ENCODE assay signal across 9 cellular contexts in genomic region chr9:9998491-9999287, GRCh38.
DNase-seq lines count a peak whose midpoint lies in the region; ATAC-seq, FAIRE-seq and TF ChIP-seq lines count a peak whose summit lies in the region.
"Had no signal": no experiment of that assay in that cellular context is flagged by ENCODE, and none has a peak within 500 bp of the region (broad histone marks: within the 10 kb centered on the region; RNA-seq: fewer than 3 reads in every experiment).

No MANE protein-coding gene starts in this region.

- H3K4me3 ChIP-seq in H1 (ENCODE audit: extremely low read depth in 1 of 4, insufficient read depth in 2 of 4, low read depth in 3 of 4, low read length in 4 of 4), result no peak overlapping the region

- H2BK5ac ChIP-seq in H1 (ENCODE audit: low read depth, low read length), result no peak overlapping the region

- no peak overlapping the region for H3K27ac ChIP-seq in H1 (ENCODE audit: low read depth, low read length)

- no peak overlapping the region for H3K4ac ChIP-seq in H1 (replicated peaks; ENCODE audit: insufficient read length, low read depth, low read length)

- no peak overlapping the region for H3K4me2 ChIP-seq in H1 (ENCODE audit: insufficient read depth in 1 of 2, low read depth in 2 of 2, low read length in 2 of 2)

- DNase-seq in Ammon's horn (ENCODE audit: low spot score), result peak; percentile 21
- peak; percentile 38 for DNase-seq in NCI-H1436 treated with DMSO at 0.1 percent for 48 hours (lab: John Stamatoyannopoulos, UW)
- no peak for DNase-seq in H1 (ENCODE audit: low read depth in 1 of 2, low spot score in 2 of 2)
- DNase-seq in immature natural killer cell, result no peak
- no peak for DNase-seq in NK-92 (lab: John Stamatoyannopoulos, UW; ENCODE audit: unreplicated experiment)
- DNase-seq in frontal cortex (ENCODE audit: low spot score in 2 of 2), result no peak
- DNase-seq in AG08395 (ENCODE audit: low spot score), result no peak

- H2BK15ac ChIP-seq in H1 (ENCODE audit: low read length), result no peak overlapping the region

- FAIRE-seq in H1 (lab: Jason Lieb, UNC) (peak; percentile 68), frontal cortex (lab: Jason Lieb, UNC) (no peak)

- no peak overlapping the region for H3K27ac Mint-ChIP-seq in immature natural killer cell

- H3K27me3 Mint-ChIP-seq in immature natural killer cell (ENCODE audit: low read depth in 3 of 3), result no peaks in the 10 kb centered on the region
- H3K27me3 Mint-ChIP-seq: central memory CD8-positive, alpha-beta T cell had no signal

- peak overlapping the region; percentile 72; the same call in 1 of the 2 replicates for H2AFZ ChIP-seq in H1 (ENCODE audit: low read length)

- H3K4me3 Mint-ChIP-seq in immature natural killer cell, result no peak overlapping the region
- H3K4me3 Mint-ChIP-seq: central memory CD8-positive, alpha-beta T cell had no signal

- WGBS in H1 (ENCODE audit: extremely low coverage in 1 of 2, insufficient coverage in 1 of 2, insufficient read length in 1 of 2, insufficient replicate concordance in 2 of 2, low coverage in 1 of 2, low lambda C conversion rate in 2 of 2, missing lambda C conversion rate in 1 of 2), 2 experiments, result 82% methylated on average over 8 of the region's 8 CpGs; no CpG with 5 or more reads in 1 of the 2 experiments

- CTCF ChIA-PET in H1 (lab: Charles Lee; ENCODE audit: partially characterized antibody), result interaction anchor here (0.5 to 2.2 kb wide), 24 partner anchors 10 to 1399 kb away, joined by 3 to 14 read pairs (median 3); no protein-coding TSS in a partner anchor

- peak; percentile 54 for ATAC-seq in GM18870 (IDR thresholded peaks at IDR 0.05; ENCODE audit: unreplicated experiment)

- no peak overlapping the region for H3K23ac ChIP-seq in H1 (ENCODE audit: insufficient read length)

- POLR2A ChIA-PET in H1 (lab: Charles Lee; ENCODE audit: partially characterized antibody), result interaction anchor here (0.6 to 1.8 kb wide), 2 partner anchors 10 to 549 kb away, joined by 3 to 5 read pairs; no protein-coding TSS in a partner anchor

- no peak for TF ChIP-seq EP300 in H1 (IDR thresholded peaks at IDR 0.05; ENCODE audit: borderline replicate concordance in 1 of 2, low read depth in 2 of 2, low read length in 2 of 2)

- H3K9me3 Mint-ChIP-seq in immature natural killer cell, result peaks cover 0 to 45% (median 20%) of the 10 kb centered on the region in 6 donors

- no peaks in the 10 kb centered on the region for H3K79me2 ChIP-seq in H1 (ENCODE audit: control insufficient read depth in 1 of 2, insufficient read depth in 2 of 2, low read length in 2 of 2)

- peak in 2 of 3 experiments; percentile 55 to 81; a peak in 3 of 4 replicates for TF ChIP-seq CTCF in H1 (IDR thresholded peaks at IDR 0.05; ENCODE audit: control extremely low read depth in 1 of 3, insufficient read depth in 1 of 3, low read depth in 1 of 3, low read length in 3 of 3)

- no peaks in the 10 kb centered on the region for H4K20me1 ChIP-seq in H1 (replicated peaks in 1 of 2; ENCODE audit: control insufficient read depth in 1 of 2, insufficient read depth in 2 of 2, low read length in 2 of 2)

- no peaks in the 10 kb centered on the region for H3K4me1 Mint-ChIP-seq in immature natural killer cell
- H3K4me1 Mint-ChIP-seq: central memory CD8-positive, alpha-beta T cell had no signal

- H4K8ac ChIP-seq in H1 (ENCODE audit: extremely low read depth, insufficient read depth, low read length), result no peak overlapping the region

- H2BK12ac ChIP-seq in H1 (ENCODE audit: low read depth, low read length), result no peak overlapping the region; the same call in 1 of the 2 replicates

- H3K23me2 ChIP-seq in H1 (ENCODE audit: low read depth, low read length), result no peaks in the 10 kb centered on the region

- no peaks in the 10 kb centered on the region for H3K36me3 ChIP-seq in H1 (ENCODE audit: control insufficient read depth in 2 of 4, insufficient read depth in 4 of 4, low read length in 3 of 4)

- no peak overlapping the region for H3K14ac ChIP-seq in H1 (ENCODE audit: insufficient read length)

- TF ChIP-seq POLR2A in H1 (IDR thresholded peaks at IDR 0.05; ENCODE audit: control extremely low read depth in 1 of 2, low read depth in 2 of 2, low read length in 2 of 2), result no peak

- no peaks in the 10 kb centered on the region for H3K79me1 ChIP-seq in H1 (ENCODE audit: low read depth, low read length)

- no peak overlapping the region for H3K9ac ChIP-seq in H1 (replicated peaks in 1 of 4; ENCODE audit: extremely low read depth in 1 of 4, low read depth in 3 of 4, low read length in 3 of 4)

- no peak overlapping the region for H3K18ac ChIP-seq in H1 (ENCODE audit: extremely low read depth, low read length)

- H4K91ac ChIP-seq in H1 (replicated peaks; ENCODE audit: insufficient read length, low read length), result no peak overlapping the region

- H3K9me3 ChIP-seq in H1 (ENCODE audit: insufficient read depth in 2 of 2, low read depth in 1 of 2, low read length in 1 of 2), result no peaks in the 10 kb centered on the region

- no peak overlapping the region for H2BK120ac ChIP-seq in H1 (replicated peaks; ENCODE audit: low read depth, low read length)

- H3K4me1 ChIP-seq in H1 (replicated peaks in 1 of 4; ENCODE audit: control insufficient read depth in 3 of 4, insufficient read depth in 4 of 4, low read length in 3 of 4), result peaks cover 0 to 16% (median 9%) of the 10 kb centered on the region in 4 experiments; a peak in 4 of 7 replicates

- H2AK5ac ChIP-seq in H1 (ENCODE audit: low read depth, low read length), result no peak overlapping the region

- peak overlapping the region; percentile 32 for H3K56ac ChIP-seq in H1 (replicated peaks; ENCODE audit: insufficient read length, low read depth, low read length)

- peak; percentile 85 to 87 for TF ChIP-seq RAD21 in H1 (IDR thresholded peaks at IDR 0.05 in 1 of 2, conservative IDR thresholded peaks at IDR 0.05 in 1 of 2; ENCODE audit: low read depth in 2 of 2, low read length in 2 of 2)

- no peak overlapping the region for H4K5ac ChIP-seq in H1 (ENCODE audit: insufficient read length, low read depth, low read length)

- H3K36me3 Mint-ChIP-seq in immature natural killer cell, result no peaks in the 10 kb centered on the region

- H3K27me3 ChIP-seq in H1 (replicated peaks in 1 of 4; ENCODE audit: control insufficient read depth in 3 of 4, extremely low read depth in 1 of 4, insufficient read depth in 3 of 4, low read length in 3 of 4), result no peaks in the 10 kb centered on the region

- peak overlapping the region; percentile 68; the same call in 1 of the 2 replicates for H2BK20ac ChIP-seq in H1 (ENCODE audit: low read length)

TF ChIP-seq in H1, 55 proteins besides CTCF, POLR2A, EP300 and RAD21:
- TF ChIP-seq HDAC6 (IDR thresholded peaks at IDR 0.05; ENCODE audit: low read depth, low read length) (no peak), KDM1A (IDR thresholded peaks at IDR 0.05; ENCODE audit: borderline replicate concordance, low read length) (peak; percentile 98), JUND (IDR thresholded peaks at IDR 0.05; ENCODE audit: low read length) (no peak), E2F6 (IDR thresholded peaks at IDR 0.05) (no peak), HDAC2 (IDR thresholded peaks at IDR 0.05; ENCODE audit: borderline replicate concordance in 1 of 2, low read depth in 2 of 2, low read length in 2 of 2) (peak in 1 of 2 experiments; percentile 85; a peak in 1 of 4 replicates), MAX (IDR thresholded peaks at IDR 0.05) (0 out of 2 replicates have a peak, but pooled peaks have one; percentile 19), EZH2 (IDR thresholded peaks at IDR 0.05; ENCODE audit: low read depth, low read length, severe bottlenecking) (no peak)

Comparison
In these comparisons a context has a peak if more than half of its experiments do, and no peak if none do; other contexts are left out.
1. DNase-seq: peak in Ammon's horn (single experiment) and NCI-H1436 treated with DMSO at 0.1 percent for 48 hours (single experiment); none in H1 (0 of 2), immature natural killer cell (0 of 3), NK-92 (single experiment), frontal cortex (0 of 2) and AG08395 (single experiment).